In the genomic region with DNA sequence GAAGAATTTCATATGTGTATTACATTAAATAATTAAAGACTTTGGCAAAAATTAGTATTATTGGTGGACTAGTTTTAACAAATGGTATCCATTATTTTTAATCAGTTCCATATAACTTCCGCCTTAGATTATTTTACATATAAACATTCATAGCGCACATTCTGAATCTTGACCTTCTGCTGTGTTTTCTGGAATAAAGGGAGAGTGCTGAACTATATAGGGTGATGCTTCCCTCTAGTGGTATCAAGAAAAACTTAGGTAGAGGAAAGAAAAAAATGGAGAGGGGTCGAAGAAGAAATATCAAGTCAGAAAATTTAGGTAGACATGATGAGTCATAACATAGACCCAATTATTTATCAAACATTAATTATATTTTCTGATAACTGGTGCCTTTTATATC, we compare ENCODE assay signal across 10 cellular contexts.
DNase-seq lines count a peak whose midpoint lies in the region; ATAC-seq, FAIRE-seq and TF ChIP-seq lines count a peak whose summit lies in the region.
"Had no signal": no experiment of that assay in that cellular context is flagged by ENCODE, and none has a peak within 500 bp of the region (broad histone marks: within the 10 kb centered on the region; RNA-seq: fewer than 3 reads in every experiment).

No MANE protein-coding gene starts in this region.

- DNase-seq in COLO829 (ENCODE audit: low spot score) (peak; percentile 6), HT-29 (ENCODE audit: low spot score) (peak; percentile 49), SK-N-DZ (ENCODE audit: low spot score) (peak; percentile 49), frontal cortex (ENCODE audit: low spot score in 2 of 2) (peak in 1 of 2 donors; percentile 13), stomach (no peak)
- no peak for DNase-seq in naive thymus-derived CD4-positive, alpha-beta T cell

- POLR2A ChIA-PET in naive thymus-derived CD4-positive, alpha-beta T cell (lab: Charles Lee), result no interaction called here

- H3K4me1 ChIP-seq in stomach, result peaks cover 0 to 8% (median 0%) of the 10 kb centered on the region in 4 donors
- H3K4me1 ChIP-seq in naive thymus-derived CD4-positive, alpha-beta T cell (ENCODE audit: control insufficient read depth in 2 of 2, insufficient read depth in 2 of 2, low read length in 2 of 2), result no peaks in the 10 kb centered on the region

- H3K9me3 Mint-ChIP-seq in naive thymus-derived CD4-positive, alpha-beta T cell, result no peaks in the 10 kb centered on the region

- no peak for TF ChIP-seq EP300 in stomach (IDR thresholded peaks at IDR 0.05)

- CTCF ChIA-PET in naive thymus-derived CD4-positive, alpha-beta T cell (lab: Charles Lee), result no interaction called here

- H3K27ac Mint-ChIP-seq in naive thymus-derived CD4-positive, alpha-beta T cell, result no peak overlapping the region

- H3K4me3 ChIP-seq in stomach, result no peak overlapping the region
- no peak overlapping the region for H3K4me3 ChIP-seq in naive thymus-derived CD4-positive, alpha-beta T cell (ENCODE audit: low read length)

- 10 to 19% (median 15%) methylated on average over 3 of the region's 3 CpGs for WGBS in stomach, 5 donors

- H3K36me3 ChIP-seq in stomach, result no peaks in the 10 kb centered on the region
- H3K36me3 ChIP-seq in naive thymus-derived CD4-positive, alpha-beta T cell (ENCODE audit: control insufficient read depth in 2 of 3, insufficient read depth in 3 of 3, low read length in 3 of 3), result no peaks in the 10 kb centered on the region

- H3K27ac ChIP-seq in stomach, result no peak overlapping the region
- no peak overlapping the region for H3K27ac ChIP-seq in naive thymus-derived CD4-positive, alpha-beta T cell (ENCODE audit: low read depth, low read length)
- H3K27ac ChIP-seq: epithelial cell of prostate, HL-60 had no signal

- H3K9me3 ChIP-seq in stomach, result no peaks in the 10 kb centered on the region
- H3K9me3 ChIP-seq in naive thymus-derived CD4-positive, alpha-beta T cell (ENCODE audit: control insufficient read depth in 2 of 3, low read length in 3 of 3), result no peaks in the 10 kb centered on the region

- peak in 5 of 7 experiments; percentile 7 to 53 (median 47) for TF ChIP-seq CTCF in stomach (IDR thresholded peaks at IDR 0.05)

- ATAC-seq in naive thymus-derived CD4-positive, alpha-beta T cell, result no peak
- ATAC-seq in HG02884 (IDR thresholded peaks at IDR 0.05; ENCODE audit: unreplicated experiment), result no peak
- ATAC-seq in GM19328 (IDR thresholded peaks at IDR 0.05; ENCODE audit: unreplicated experiment), result no peak

- H3K4me3 Mint-ChIP-seq in naive thymus-derived CD4-positive, alpha-beta T cell, result no peak overlapping the region

- intact Hi-C loops in stomach (cut with DNase I; ENCODE audit: low total_unique reads), result loop anchor here (10.0 kb wide), 1 partner anchor 120 kb away; no protein-coding TSS in a partner anchor
- intact Hi-C loops in naive thymus-derived CD4-positive, alpha-beta T cell (cut with micrococcal nuclease), result loop anchor here (1.0 to 5.0 kb wide), 2 partner anchors 122 to 125 kb away; no protein-coding TSS in a partner anchor

- FAIRE-seq in frontal cortex (lab: Jason Lieb, UNC), result peak; percentile 92

- no peaks in the 10 kb centered on the region for H3K27me3 ChIP-seq in stomach
- H3K27me3 ChIP-seq in naive thymus-derived CD4-positive, alpha-beta T cell (ENCODE audit: control insufficient read depth in 2 of 2, insufficient read depth in 2 of 2, low read length in 2 of 2), result no peaks in the 10 kb centered on the region

- no peak for TF ChIP-seq POLR2A in stomach (IDR thresholded peaks at IDR 0.05)

- H3K36me3 Mint-ChIP-seq in naive thymus-derived CD4-positive, alpha-beta T cell, result no peaks in the 10 kb centered on the region

- no peaks in the 10 kb centered on the region for H3K4me1 Mint-ChIP-seq in naive thymus-derived CD4-positive, alpha-beta T cell

- H3K27me3 Mint-ChIP-seq in naive thymus-derived CD4-positive, alpha-beta T cell, result no peaks in the 10 kb centered on the region

Comparison
In these comparisons a context has a peak if more than half of its experiments do, and no peak if none do; other contexts are left out.
1. DNase-seq: peak in COLO829 (single experiment), HT-29 (single experiment) and SK-N-DZ (single experiment); none in stomach (single experiment) and naive thymus-derived CD4-positive, alpha-beta T cell (0 of 9).